Comparison of ENCODE assay signal across 12 cellular contexts in the genomic region with DNA sequence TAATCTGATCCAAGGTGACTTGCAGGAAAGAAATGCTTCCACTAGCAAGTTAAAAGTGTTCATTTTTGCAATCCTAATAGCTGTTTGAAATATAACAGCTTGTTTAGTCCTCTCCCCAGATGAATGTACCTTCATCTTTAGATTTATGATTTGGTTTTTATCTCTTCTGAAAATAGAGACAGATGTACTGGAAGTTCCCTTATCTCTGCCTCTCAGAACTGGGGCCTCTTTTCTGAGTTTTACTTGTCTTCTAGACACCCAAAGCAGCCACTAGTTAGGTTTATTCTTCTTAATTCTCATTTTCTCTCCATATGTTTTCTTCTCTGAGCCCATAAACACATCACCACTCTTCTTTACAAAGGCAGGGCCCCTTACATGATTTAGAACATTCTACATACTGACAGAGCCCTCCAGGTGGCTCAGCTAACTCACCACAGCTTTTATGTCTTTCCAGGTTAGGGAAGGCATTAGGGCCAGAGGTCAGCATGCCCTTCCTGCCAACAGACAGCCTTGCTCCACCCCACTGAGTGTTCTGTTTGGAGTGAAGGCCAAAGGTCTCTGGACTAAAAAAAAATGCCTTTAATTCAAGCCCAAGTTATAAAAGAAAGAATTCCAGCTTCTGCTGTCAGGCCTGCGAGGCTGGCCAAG.
DNase-seq lines count a peak whose midpoint lies in the region; ATAC-seq and TF ChIP-seq lines count a peak whose summit lies in the region.
"Had no signal": no experiment of that assay in that cellular context is flagged by ENCODE, and none has a peak within 500 bp of the region (broad histone marks: within the 10 kb centered on the region; RNA-seq: fewer than 3 reads in every experiment).

No MANE protein-coding gene starts in this region.

- H3K4me1 ChIP-seq in vagina: peaks cover 27% of the 10 kb centered on the region

- no peaks in the 10 kb centered on the region for H3K36me3 ChIP-seq in vagina

- H3K9me3 ChIP-seq in vagina: no peaks in the 10 kb centered on the region

- H3K9me3 Mint-ChIP-seq in endothelial cell (ENCODE audit: unreplicated experiment) (no peaks in the 10 kb centered on the region), nephron progenitor cell (no peaks in the 10 kb centered on the region)
- H3K9me3 Mint-ChIP-seq: CD14-positive monocyte; naive thymus-derived CD8-positive, alpha-beta T cell; T-cell had no signal

- intact Hi-C loops in left cardiac atrium (cut with DNase I): no loop called here
- intact Hi-C loops in Right ventricle myocardium inferior (cut with DNase I): loop anchor here (5.0 to 10.0 kb wide), 3 partner anchors 75 to 213 kb away; a partner anchor contains a TSS
- intact Hi-C loops in vagina (cut with DNase I): no loop called here

- peak overlapping the region; percentile 66 for H3K27ac ChIP-seq in vagina

- no peak for TF ChIP-seq POLR2A in vagina (IDR thresholded peaks at IDR 0.05)

- H3K4me3 Mint-ChIP-seq in endothelial cell (ENCODE audit: unreplicated experiment) (no peak overlapping the region), nephron progenitor cell (no peak overlapping the region)
- H3K4me3 Mint-ChIP-seq: CD14-positive monocyte; naive thymus-derived CD8-positive, alpha-beta T cell; T-cell had no signal

- peaks cover 13% of the 10 kb centered on the region for H3K27me3 Mint-ChIP-seq in endothelial cell (ENCODE audit: unreplicated experiment)
- no peaks in the 10 kb centered on the region for H3K27me3 Mint-ChIP-seq in nephron progenitor cell (ENCODE audit: low read depth, poor library complexity)
- H3K27me3 Mint-ChIP-seq: naive thymus-derived CD8-positive, alpha-beta T cell; T-cell had no signal

- peak; percentile 3 to 6 for ATAC-seq in left cardiac atrium
- ATAC-seq in Right ventricle myocardium inferior: no peak
- ATAC-seq in GM18520 (IDR thresholded peaks at IDR 0.05; ENCODE audit: unreplicated experiment): no peak
- ATAC-seq: naive thymus-derived CD8-positive, alpha-beta T cell; T-cell had no signal

- H3K27ac Mint-ChIP-seq in endothelial cell (ENCODE audit: unreplicated experiment) (peak overlapping the region; percentile 57), nephron progenitor cell (peak overlapping the region; percentile 91)
- H3K27ac Mint-ChIP-seq: CD14-positive monocyte, T-cell had no signal

- H3K4me3 ChIP-seq in vagina: no peak overlapping the region

- H3K4me1 Mint-ChIP-seq in endothelial cell (ENCODE audit: unreplicated experiment): peaks cover 67% of the 10 kb centered on the region
- H3K4me1 Mint-ChIP-seq in nephron progenitor cell: peaks cover 45% of the 10 kb centered on the region

- TF ChIP-seq CTCF in endothelial cell (IDR thresholded peaks at IDR 0.05; ENCODE audit: unreplicated experiment) (no peak), nephron progenitor cell (IDR thresholded peaks at IDR 0.05) (no peak), vagina (IDR thresholded peaks at IDR 0.05) (no peak)

- H3K36me3 Mint-ChIP-seq in endothelial cell (ENCODE audit: low read depth, unreplicated experiment) (no peaks in the 10 kb centered on the region), nephron progenitor cell (ENCODE audit: low read depth) (no peaks in the 10 kb centered on the region)
- H3K36me3 Mint-ChIP-seq: CD14-positive monocyte; naive thymus-derived CD8-positive, alpha-beta T cell; T-cell had no signal

- no peaks in the 10 kb centered on the region for H3K27me3 ChIP-seq in vagina

- DNase-seq in left cardiac atrium (no peak), Right ventricle myocardium inferior (ENCODE audit: missing footprints) (no peak), endothelial cell (ENCODE audit: low spot score) (no peak), nephron progenitor cell (no peak), vagina (ENCODE audit: extremely low spot score in 2 of 2) (no peak), NCI-H1694 (lab: John Stamatoyannopoulos, UW) (no peak), NCI-H2029 treated with DMSO at 0.1 percent for 48 hours (lab: John Stamatoyannopoulos, UW) (no peak)
- DNase-seq: naive thymus-derived CD8-positive, alpha-beta T cell; NCI-H526 treated with DMSO at 0.1 percent for 48 hours; T-cell had no signal

Comparison
In these comparisons a context has a peak if more than half of its experiments do, and no peak if none do; other contexts are left out.
1. ATAC-seq: peak in left cardiac atrium (2 of 2); none in Right ventricle myocardium inferior (single experiment) and GM18520 (single experiment).